In genomic region chr12:53236443-53237111, GRCh38 we compare ENCODE assay signal across 11 cellular contexts. TPM values are rescaled to one million over a fixed set of nuclear protein-coding genes. Genes with fewer than 3 reads are reported as not detected.
A peak's percentile ranks its signal among the peaks of the same experiment; 100 is the strongest.
DNase-seq lines count a peak whose midpoint lies in the region; ATAC-seq and TF ChIP-seq lines count a peak whose summit lies in the region.
"Had no signal": no experiment of that assay in that cellular context is flagged by ENCODE, and none has a peak within 500 bp of the region (broad histone marks: within the 10 kb centered on the region; RNA-seq: fewer than 3 reads in every experiment).

No MANE protein-coding gene starts in this region.

- peaks cover 0 to 3% of the 10 kb centered on the region in 2 donors for H3K36me3 Mint-ChIP-seq in CD4-positive, alpha-beta memory T cell

- no peaks in the 10 kb centered on the region for H3K27me3 ChIP-seq in CD4-positive, alpha-beta memory T cell (ENCODE audit: insufficient read depth, low read length)
- no peaks in the 10 kb centered on the region for H3K27me3 ChIP-seq in lower lobe of right lung (ENCODE audit: low read depth)

- H3K4me3 Mint-ChIP-seq in CD4-positive, alpha-beta memory T cell: peak overlapping the region; percentile 11 to 87 (median 74)

- peaks cover 44 to 61% (median 54%) of the 10 kb centered on the region in 4 donors for H3K4me1 Mint-ChIP-seq in CD4-positive, alpha-beta memory T cell

- peak overlapping the region; percentile 71 for H3K27ac ChIP-seq in CD4-positive, alpha-beta memory T cell (ENCODE audit: low read depth, low read length)
- no peak overlapping the region for H3K27ac ChIP-seq in lower lobe of right lung
- H3K27ac ChIP-seq: GM23248 had no signal

- H3K27me3 Mint-ChIP-seq in CD4-positive, alpha-beta memory T cell: no peaks in the 10 kb centered on the region

- DNase-seq in CD4-positive, alpha-beta memory T cell: peak; percentile 73 to 91 (median 81)
- DNase-seq in T follicular helper cell (ENCODE audit: low read depth) (peak; percentile 16), activated T-helper 1 cell treated with Interleukin-2 at 50 U/mL for 16 hours (ENCODE audit: low read depth) (peak; percentile 32), lower lobe of right lung (peak; percentile 8), OCI-M2 (lab: John Stamatoyannopoulos, UW; ENCODE audit: unreplicated experiment) (no peak), NCI-H526 treated with DMSO at 0.1 percent for 48 hours (lab: John Stamatoyannopoulos, UW) (no peak)
- DNase-seq: GM23248, IMR-90, NCI-H2029 had no signal

- no peak for ATAC-seq in lower lobe of right lung
- ATAC-seq in HG02642 (IDR thresholded peaks at IDR 0.05; ENCODE audit: poor library complexity, unreplicated experiment): no peak
- no peak for ATAC-seq in HG02588 (IDR thresholded peaks at IDR 0.05; ENCODE audit: unreplicated experiment)

- no peaks in the 10 kb centered on the region for H3K9me3 Mint-ChIP-seq in CD4-positive, alpha-beta memory T cell

- TF ChIP-seq CTCF in lower lobe of right lung (IDR thresholded peaks at IDR 0.05): no peak

- CTCF ChIA-PET in CD4-positive, alpha-beta memory T cell (lab: Charles Lee; ENCODE audit: partially characterized antibody): interaction anchor here (1.1 to 2.7 kb wide), 7 partner anchors 15 to 77 kb away, joined by 3 to 17 read pairs (median 4); no protein-coding TSS in a partner anchor

- H3K4me1 ChIP-seq in CD4-positive, alpha-beta memory T cell (ENCODE audit: insufficient read depth, low read length): peaks cover 57% of the 10 kb centered on the region
- peaks cover 26% of the 10 kb centered on the region for H3K4me1 ChIP-seq in lower lobe of right lung

- POLR2A ChIA-PET in CD4-positive, alpha-beta memory T cell (lab: Charles Lee; ENCODE audit: partially characterized antibody): interaction anchor here (0.6 to 16.9 kb wide), 13 partner anchors 9 to 205 kb away, joined by 3 to 333 read pairs (median 4); partner anchors contain the start of genes AAAS, CSAD, ESPL1 and ITGB7

- no peaks in the 10 kb centered on the region for H3K36me3 ChIP-seq in CD4-positive, alpha-beta memory T cell (ENCODE audit: insufficient read depth, low read length)
- H3K36me3 ChIP-seq in lower lobe of right lung: no peaks in the 10 kb centered on the region

- intact Hi-C loops in CD4-positive, alpha-beta memory T cell (cut with micrococcal nuclease): no loop called here
- intact Hi-C loops in lower lobe of right lung (cut with DNase I): no loop called here

- H3K27ac Mint-ChIP-seq in CD4-positive, alpha-beta memory T cell: peak overlapping the region; percentile 94 to 99 (median 96)

- H3K9me3 ChIP-seq in CD4-positive, alpha-beta memory T cell (ENCODE audit: control insufficient read depth in 1 of 2, low read length in 2 of 2): no peaks in the 10 kb centered on the region
- no peaks in the 10 kb centered on the region for H3K9me3 ChIP-seq in lower lobe of right lung

- peak overlapping the region in 1 of 2 donors; percentile 22 for H3K4me3 ChIP-seq in CD4-positive, alpha-beta memory T cell (ENCODE audit: low read length in 2 of 2)
- no peak overlapping the region for H3K4me3 ChIP-seq in lower lobe of right lung
- H3K4me3 ChIP-seq: GM23248 had no signal

RNA-seq across cellular contexts. Expression of gene RARG, which starts 4.6 kb away (rescaled TPM):
- total RNA-seq in CD4-positive, alpha-beta memory T cell: 10 to 100 TPM; 84.7 to 86.0 TPM
- 10 to 100 TPM; 13.2 to 25.1 TPM for polyA plus RNA-seq in CD4-positive, alpha-beta memory T cell
- 30.1 TPM for total RNA-seq in lower lobe of right lung

RNA-seq across cellular contexts. Expression of gene ITGB7, which starts 29.5 kb away (rescaled TPM):
- total RNA-seq in CD4-positive, alpha-beta memory T cell: 100 to 1,000 TPM; 382 to 397 TPM
- polyA plus RNA-seq in CD4-positive, alpha-beta memory T cell: 100 to 1,000 TPM; 271 to 374 TPM
- 9.7 TPM for total RNA-seq in lower lobe of right lung

RNA-seq across cellular contexts. Expression of gene ESPL1, which starts 31.5 kb away (rescaled TPM):
- total RNA-seq in CD4-positive, alpha-beta memory T cell: under 1 TPM; 0.20 to 0.55 TPM
- under 1 TPM in 1 of 2 donors, not detected in 1; 0.16 TPM for polyA plus RNA-seq in CD4-positive, alpha-beta memory T cell
- total RNA-seq in lower lobe of right lung: 2.2 TPM

RNA-seq across cellular contexts. Expression of gene CSAD, which starts 55.9 kb away (rescaled TPM):
- 10 to 100 TPM; 62.5 to 64.2 TPM for total RNA-seq in CD4-positive, alpha-beta memory T cell
- polyA plus RNA-seq in CD4-positive, alpha-beta memory T cell: 1 to 10 TPM; 1.1 to 2.9 TPM
- 39.2 TPM for total RNA-seq in lower lobe of right lung

RNA-seq across cellular contexts. Expression of gene ZNF740, which starts 56.1 kb away (rescaled TPM):
- total RNA-seq in CD4-positive, alpha-beta memory T cell: 100 to 1,000 TPM; 109 to 113 TPM
- 1 to 10 TPM in 1 of 2 donors, under 1 TPM in 1; 0.90 to 3.5 TPM for polyA plus RNA-seq in CD4-positive, alpha-beta memory T cell
- total RNA-seq in lower lobe of right lung: 49.5 TPM

Comparison
In these comparisons a context has a peak if more than half of its experiments do, and no peak if none do; other contexts are left out.
1. DNase-seq: peak in CD4-positive, alpha-beta memory T cell (5 of 5), T follicular helper cell (single experiment), activated T-helper 1 cell treated with Interleukin-2 at 50 U/mL for 16 hours (single experiment) and lower lobe of right lung (single experiment); none in OCI-M2 (single experiment) and NCI-H526 treated with DMSO at 0.1 percent for 48 hours (single experiment).
2. RNA of gene ITGB7, which starts 29.5 kb away (total RNA-seq): 382 to 397 TPM in CD4-positive, alpha-beta memory T cell; 9.7 TPM in lower lobe of right lung (single experiment); every median in the first group is over 10 times any median in the second.